In the genomic region with DNA sequence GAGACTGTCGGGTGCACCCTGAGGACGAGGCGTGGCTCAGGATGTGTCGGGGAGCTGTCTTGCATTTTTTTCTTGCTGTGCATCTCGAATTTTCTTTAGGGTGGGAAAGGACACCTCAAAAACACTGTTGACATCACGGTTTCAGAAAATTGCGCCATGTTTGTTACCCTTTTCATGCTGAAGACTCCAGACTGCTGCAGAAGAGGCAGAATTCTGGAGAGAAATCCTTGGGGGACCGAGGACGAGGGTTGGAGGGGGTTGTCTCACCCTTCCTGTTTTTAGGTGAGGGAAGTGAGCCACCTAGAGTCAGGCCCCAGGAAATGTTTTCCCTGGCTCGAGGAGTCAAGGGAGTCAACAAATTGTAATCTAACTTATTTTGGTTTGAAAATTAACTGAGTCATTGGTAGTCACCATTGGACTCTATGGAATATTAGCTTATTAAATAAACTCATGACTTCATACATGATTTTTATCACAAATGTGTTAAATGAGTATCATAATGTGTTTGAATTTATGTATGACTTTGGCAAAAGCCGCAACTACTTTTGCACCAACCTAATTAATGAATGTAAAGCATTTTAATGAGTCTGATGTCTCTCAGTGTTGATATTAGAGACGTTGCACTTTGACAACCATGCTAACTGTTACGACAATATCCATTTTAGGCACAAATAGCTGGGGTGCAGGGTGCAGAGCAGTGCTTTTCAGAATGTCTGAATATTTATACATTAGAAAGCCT, we compare ENCODE assay signal across 1 cellular context.
TF ChIP-seq lines count a peak whose summit lies in the region.

No MANE protein-coding gene starts in this region.

TF ChIP-seq in HEK293, 187 proteins besides CTCF, POLR2A, EP300 and RAD21 (continued from another document and continues in another):
- TF ChIP-seq, protein P1, sequence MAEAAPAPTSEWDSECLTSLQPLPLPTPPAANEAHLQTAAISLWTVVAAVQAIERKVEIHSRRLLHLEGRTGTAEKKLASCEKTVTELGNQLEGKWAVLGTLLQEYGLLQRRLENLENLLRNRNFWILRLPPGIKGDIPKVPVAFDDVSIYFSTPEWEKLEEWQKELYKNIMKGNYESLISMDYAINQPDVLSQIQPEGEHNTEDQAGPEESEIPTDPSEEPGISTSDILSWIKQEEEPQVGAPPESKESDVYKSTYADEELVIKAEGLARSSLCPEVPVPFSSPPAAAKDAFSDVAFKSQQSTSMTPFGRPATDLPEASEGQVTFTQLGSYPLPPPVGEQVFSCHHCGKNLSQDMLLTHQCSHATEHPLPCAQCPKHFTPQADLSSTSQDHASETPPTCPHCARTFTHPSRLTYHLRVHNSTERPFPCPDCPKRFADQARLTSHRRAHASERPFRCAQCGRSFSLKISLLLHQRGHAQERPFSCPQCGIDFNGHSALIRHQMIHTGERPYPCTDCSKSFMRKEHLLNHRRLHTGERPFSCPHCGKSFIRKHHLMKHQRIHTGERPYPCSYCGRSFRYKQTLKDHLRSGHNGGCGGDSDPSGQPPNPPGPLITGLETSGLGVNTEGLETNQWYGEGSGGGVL (tag by site-specific recombination; IDR thresholded peaks at IDR 0.05): peak; percentile 43; the same call in 1 of the 2 replicates
- TF ChIP-seq, protein P2, sequence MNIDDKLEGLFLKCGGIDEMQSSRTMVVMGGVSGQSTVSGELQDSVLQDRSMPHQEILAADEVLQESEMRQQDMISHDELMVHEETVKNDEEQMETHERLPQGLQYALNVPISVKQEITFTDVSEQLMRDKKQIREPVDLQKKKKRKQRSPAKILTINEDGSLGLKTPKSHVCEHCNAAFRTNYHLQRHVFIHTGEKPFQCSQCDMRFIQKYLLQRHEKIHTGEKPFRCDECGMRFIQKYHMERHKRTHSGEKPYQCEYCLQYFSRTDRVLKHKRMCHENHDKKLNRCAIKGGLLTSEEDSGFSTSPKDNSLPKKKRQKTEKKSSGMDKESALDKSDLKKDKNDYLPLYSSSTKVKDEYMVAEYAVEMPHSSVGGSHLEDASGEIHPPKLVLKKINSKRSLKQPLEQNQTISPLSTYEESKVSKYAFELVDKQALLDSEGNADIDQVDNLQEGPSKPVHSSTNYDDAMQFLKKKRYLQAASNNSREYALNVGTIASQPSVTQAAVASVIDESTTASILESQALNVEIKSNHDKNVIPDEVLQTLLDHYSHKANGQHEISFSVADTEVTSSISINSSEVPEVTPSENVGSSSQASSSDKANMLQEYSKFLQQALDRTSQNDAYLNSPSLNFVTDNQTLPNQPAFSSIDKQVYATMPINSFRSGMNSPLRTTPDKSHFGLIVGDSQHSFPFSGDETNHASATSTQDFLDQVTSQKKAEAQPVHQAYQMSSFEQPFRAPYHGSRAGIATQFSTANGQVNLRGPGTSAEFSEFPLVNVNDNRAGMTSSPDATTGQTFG (tag by site-specific recombination; IDR thresholded peaks at IDR 0.05; ENCODE audit: borderline replicate concordance): no peak
- TF ChIP-seq EGR2 (tag by site-specific recombination; IDR thresholded peaks at IDR 0.05; ENCODE audit: low read depth): no peak
- peak; percentile 14; the same call in 1 of the 2 replicates for TF ChIP-seq ZEB2 (tag by site-specific recombination; IDR thresholded peaks at IDR 0.05)
- TF ChIP-seq ZNF792 (tag by site-specific recombination; IDR thresholded peaks at IDR 0.05): no peak
- no peak for TF ChIP-seq ZNF514 (tag by site-specific recombination; IDR thresholded peaks at IDR 0.05)
- TF ChIP-seq, protein P3, sequence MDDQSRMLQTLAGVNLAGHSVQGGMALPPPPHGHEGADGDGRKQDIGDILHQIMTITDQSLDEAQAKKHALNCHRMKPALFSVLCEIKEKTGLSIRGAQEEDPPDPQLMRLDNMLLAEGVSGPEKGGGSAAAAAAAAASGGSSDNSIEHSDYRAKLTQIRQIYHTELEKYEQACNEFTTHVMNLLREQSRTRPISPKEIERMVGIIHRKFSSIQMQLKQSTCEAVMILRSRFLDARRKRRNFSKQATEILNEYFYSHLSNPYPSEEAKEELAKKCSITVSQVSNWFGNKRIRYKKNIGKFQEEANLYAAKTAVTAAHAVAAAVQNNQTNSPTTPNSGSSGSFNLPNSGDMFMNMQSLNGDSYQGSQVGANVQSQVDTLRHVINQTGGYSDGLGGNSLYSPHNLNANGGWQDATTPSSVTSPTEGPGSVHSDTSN (CRISPR knock-in tag; IDR thresholded peaks at IDR 0.05): no peak
- no peak for TF ChIP-seq ZNF354C (tag by site-specific recombination; IDR thresholded peaks at IDR 0.05; ENCODE audit: borderline replicate concordance, low read depth)
- TF ChIP-seq, protein P4, sequence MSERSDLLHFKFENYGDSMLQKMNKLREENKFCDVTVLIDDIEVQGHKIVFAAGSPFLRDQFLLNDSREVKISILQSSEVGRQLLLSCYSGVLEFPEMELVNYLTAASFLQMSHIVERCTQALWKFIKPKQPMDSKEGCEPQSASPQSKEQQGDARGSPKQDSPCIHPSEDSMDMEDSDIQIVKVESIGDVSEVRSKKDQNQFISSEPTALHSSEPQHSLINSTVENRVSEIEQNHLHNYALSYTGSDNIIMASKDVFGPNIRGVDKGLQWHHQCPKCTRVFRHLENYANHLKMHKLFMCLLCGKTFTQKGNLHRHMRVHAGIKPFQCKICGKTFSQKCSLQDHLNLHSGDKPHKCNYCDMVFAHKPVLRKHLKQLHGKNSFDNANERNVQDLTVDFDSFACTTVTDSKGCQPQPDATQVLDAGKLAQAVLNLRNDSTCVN (tag by site-specific recombination; optimal IDR thresholded peaks at IDR 0.05): no peak
- no peak for TF ChIP-seq ZNF521 (tag by site-specific recombination; IDR thresholded peaks at IDR 0.05)
- no peak for TF ChIP-seq OVOL3 (tag by site-specific recombination; IDR thresholded peaks at IDR 0.05)
- no peak for TF ChIP-seq ZNF623 (tag by site-specific recombination; IDR thresholded peaks at IDR 0.05)
- no peak for TF ChIP-seq ZNF629 (tag by site-specific recombination; IDR thresholded peaks at IDR 0.05)
- no peak for TF ChIP-seq ZNF664 (tag by site-specific recombination; IDR thresholded peaks at IDR 0.05)
- TF ChIP-seq, protein P5, sequence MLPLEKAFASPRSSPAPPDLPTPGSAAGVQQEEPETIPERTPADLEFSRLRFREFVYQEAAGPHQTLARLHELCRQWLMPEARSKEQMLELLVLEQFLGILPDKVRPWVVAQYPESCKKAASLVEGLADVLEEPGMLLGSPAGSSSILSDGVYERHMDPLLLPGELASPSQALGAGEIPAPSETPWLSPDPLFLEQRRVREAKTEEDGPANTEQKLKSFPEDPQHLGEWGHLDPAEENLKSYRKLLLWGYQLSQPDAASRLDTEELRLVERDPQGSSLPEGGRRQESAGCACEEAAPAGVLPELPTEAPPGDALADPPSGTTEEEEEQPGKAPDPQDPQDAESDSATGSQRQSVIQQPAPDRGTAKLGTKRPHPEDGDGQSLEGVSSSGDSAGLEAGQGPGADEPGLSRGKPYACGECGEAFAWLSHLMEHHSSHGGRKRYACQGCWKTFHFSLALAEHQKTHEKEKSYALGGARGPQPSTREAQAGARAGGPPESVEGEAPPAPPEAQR (tag by site-specific recombination; IDR thresholded peaks at IDR 0.05): no peak
- TF ChIP-seq IKZF3 (tag by site-specific recombination; IDR thresholded peaks at IDR 0.05): peak; percentile 56; the same call in 1 of the 2 replicates
- no peak for TF ChIP-seq ZSCAN23 (tag by site-specific recombination; IDR thresholded peaks at IDR 0.05)
- TF ChIP-seq SP7 (tag by site-specific recombination; IDR thresholded peaks at IDR 0.05): peak; percentile 17; the same call in 1 of the 2 replicates
- TF ChIP-seq, protein P6, sequence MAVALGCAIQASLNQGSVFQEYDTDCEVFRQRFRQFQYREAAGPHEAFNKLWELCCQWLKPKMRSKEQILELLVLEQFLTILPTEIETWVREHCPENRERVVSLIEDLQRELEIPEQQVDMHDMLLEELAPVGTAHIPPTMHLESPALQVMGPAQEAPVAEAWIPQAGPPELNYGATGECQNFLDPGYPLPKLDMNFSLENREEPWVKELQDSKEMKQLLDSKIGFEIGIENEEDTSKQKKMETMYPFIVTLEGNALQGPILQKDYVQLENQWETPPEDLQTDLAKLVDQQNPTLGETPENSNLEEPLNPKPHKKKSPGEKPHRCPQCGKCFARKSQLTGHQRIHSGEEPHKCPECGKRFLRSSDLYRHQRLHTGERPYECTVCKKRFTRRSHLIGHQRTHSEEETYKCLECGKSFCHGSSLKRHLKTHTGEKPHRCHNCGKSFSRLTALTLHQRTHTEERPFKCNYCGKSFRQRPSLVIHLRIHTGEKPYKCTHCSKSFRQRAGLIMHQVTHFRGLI (tag by site-specific recombination; IDR thresholded peaks at IDR 0.05): no peak; the same call in 1 of the 2 replicates
- TF ChIP-seq ZNF155 (tag by site-specific recombination; IDR thresholded peaks at IDR 0.05): no peak
- TF ChIP-seq ZNF121 (tag by site-specific recombination; IDR thresholded peaks at IDR 0.05): peak; percentile 12; the same call in 1 of the 2 replicates
- peak; percentile 25; the same call in 1 of the 2 replicates for TF ChIP-seq ZNF501 (tag by site-specific recombination; IDR thresholded peaks at IDR 0.05)
- no peak for TF ChIP-seq ZBTB21 (tag by site-specific recombination; IDR thresholded peaks at IDR 0.05)
- TF ChIP-seq ZNF776 (tag by site-specific recombination; IDR thresholded peaks at IDR 0.05; ENCODE audit: borderline replicate concordance): no peak
- TF ChIP-seq ZNF837 (tag by site-specific recombination; IDR thresholded peaks at IDR 0.05): no peak
- no peak for TF ChIP-seq ZNF670 (tag by site-specific recombination; IDR thresholded peaks at IDR 0.05; ENCODE audit: low read depth)
- no peak for TF ChIP-seq PRDM1 (tag by site-specific recombination; IDR thresholded peaks at IDR 0.05)
- TF ChIP-seq ZFP69B (tag by site-specific recombination; IDR thresholded peaks at IDR 0.05): no peak; the same call in 1 of the 2 replicates
- TF ChIP-seq, protein P7, sequence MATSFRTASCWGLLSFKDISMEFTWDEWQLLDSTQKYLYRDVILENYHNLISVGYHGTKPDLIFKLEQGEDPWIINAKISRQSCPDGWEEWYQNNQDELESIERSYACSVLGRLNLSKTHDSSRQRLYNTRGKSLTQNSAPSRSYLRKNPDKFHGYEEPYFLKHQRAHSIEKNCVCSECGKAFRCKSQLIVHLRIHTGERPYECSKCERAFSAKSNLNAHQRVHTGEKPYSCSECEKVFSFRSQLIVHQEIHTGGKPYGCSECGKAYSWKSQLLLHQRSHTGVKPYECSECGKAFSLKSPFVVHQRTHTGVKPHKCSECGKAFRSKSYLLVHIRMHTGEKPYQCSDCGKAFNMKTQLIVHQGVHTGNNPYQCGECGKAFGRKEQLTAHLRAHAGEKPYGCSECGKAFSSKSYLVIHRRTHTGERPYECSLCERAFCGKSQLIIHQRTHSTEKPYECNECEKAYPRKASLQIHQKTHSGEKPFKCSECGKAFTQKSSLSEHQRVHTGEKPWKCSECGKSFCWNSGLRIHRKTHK (tag by site-specific recombination; IDR thresholded peaks at IDR 0.05): no peak
- TF ChIP-seq ZFP37 (tag by site-specific recombination; IDR thresholded peaks at IDR 0.05): peak; percentile 50
- TF ChIP-seq, protein P8, sequence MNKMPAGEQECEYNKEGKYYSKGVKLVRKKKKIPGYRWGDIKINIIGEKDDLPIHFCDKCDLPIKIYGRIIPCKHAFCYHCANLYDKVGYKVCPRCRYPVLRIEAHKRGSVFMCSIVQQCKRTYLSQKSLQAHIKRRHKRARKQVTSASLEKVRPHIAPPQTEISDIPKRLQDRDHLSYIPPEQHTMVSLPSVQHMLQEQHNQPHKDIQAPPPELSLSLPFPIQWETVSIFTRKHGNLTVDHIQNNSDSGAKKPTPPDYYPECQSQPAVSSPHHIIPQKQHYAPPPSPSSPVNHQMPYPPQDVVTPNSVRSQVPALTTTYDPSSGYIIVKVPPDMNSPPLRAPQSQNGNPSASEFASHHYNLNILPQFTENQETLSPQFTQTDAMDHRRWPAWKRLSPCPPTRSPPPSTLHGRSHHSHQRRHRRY (tag by site-specific recombination; IDR thresholded peaks at IDR 0.05): no peak
- TF ChIP-seq ZNF791 (tag by site-specific recombination; IDR thresholded peaks at IDR 0.05): no peak
- TF ChIP-seq TCF7L2 (IDR thresholded peaks at IDR 0.05; ENCODE audit: borderline replicate concordance, low read depth, low read length): no peak
- TF ChIP-seq ZNF2 (tag by site-specific recombination; IDR thresholded peaks at IDR 0.05): peak; percentile 60; the same call in 1 of the 2 replicates
- no peak for TF ChIP-seq YY1 (tag by site-specific recombination; IDR thresholded peaks at IDR 0.05)
- TF ChIP-seq ZNF558 (tag by site-specific recombination; IDR thresholded peaks at IDR 0.05): no peak
- TF ChIP-seq ZNF600 (tag by site-specific recombination; IDR thresholded peaks at IDR 0.05): no peak; the same call in 1 of the 2 replicates
- 0 out of 2 replicates have a peak, but pooled peaks have one; percentile 62 for TF ChIP-seq ZNF561 (tag by site-specific recombination; IDR thresholded peaks at IDR 0.05; ENCODE audit: borderline replicate concordance)
- no peak for TF ChIP-seq KLF7 (tag by site-specific recombination; IDR thresholded peaks at IDR 0.05; ENCODE audit: borderline replicate concordance)
- TF ChIP-seq HOXD13 (CRISPR knock-in tag; IDR thresholded peaks at IDR 0.05; ENCODE audit: borderline replicate concordance): no peak
- TF ChIP-seq ZNF311 (tag by site-specific recombination; IDR thresholded peaks at IDR 0.05; ENCODE audit: borderline replicate concordance): no peak
- no peak for TF ChIP-seq ZNF248 (tag by site-specific recombination; IDR thresholded peaks at IDR 0.05)
- TF ChIP-seq ZNF184 (tag by site-specific recombination; IDR thresholded peaks at IDR 0.05): 0 out of 2 replicates have a peak, but pooled peaks have one; percentile 26
- TF ChIP-seq, protein P9, sequence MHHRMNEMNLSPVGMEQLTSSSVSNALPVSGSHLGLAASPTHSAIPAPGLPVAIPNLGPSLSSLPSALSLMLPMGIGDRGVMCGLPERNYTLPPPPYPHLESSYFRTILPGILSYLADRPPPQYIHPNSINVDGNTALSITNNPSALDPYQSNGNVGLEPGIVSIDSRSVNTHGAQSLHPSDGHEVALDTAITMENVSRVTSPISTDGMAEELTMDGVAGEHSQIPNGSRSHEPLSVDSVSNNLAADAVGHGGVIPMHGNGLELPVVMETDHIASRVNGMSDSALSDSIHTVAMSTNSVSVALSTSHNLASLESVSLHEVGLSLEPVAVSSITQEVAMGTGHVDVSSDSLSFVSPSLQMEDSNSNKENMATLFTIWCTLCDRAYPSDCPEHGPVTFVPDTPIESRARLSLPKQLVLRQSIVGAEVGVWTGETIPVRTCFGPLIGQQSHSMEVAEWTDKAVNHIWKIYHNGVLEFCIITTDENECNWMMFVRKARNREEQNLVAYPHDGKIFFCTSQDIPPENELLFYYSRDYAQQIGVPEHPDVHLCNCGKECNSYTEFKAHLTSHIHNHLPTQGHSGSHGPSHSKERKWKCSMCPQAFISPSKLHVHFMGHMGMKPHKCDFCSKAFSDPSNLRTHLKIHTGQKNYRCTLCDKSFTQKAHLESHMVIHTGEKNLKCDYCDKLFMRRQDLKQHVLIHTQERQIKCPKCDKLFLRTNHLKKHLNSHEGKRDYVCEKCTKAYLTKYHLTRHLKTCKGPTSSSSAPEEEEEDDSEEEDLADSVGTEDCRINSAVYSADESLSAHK (tag by site-specific recombination; IDR thresholded peaks at IDR 0.05): no peak
- peak; percentile 79 for TF ChIP-seq ZNF654 (tag by site-specific recombination; IDR thresholded peaks at IDR 0.05; ENCODE audit: low read depth)
- no peak for TF ChIP-seq ZNF658 (tag by site-specific recombination; IDR thresholded peaks at IDR 0.05)
- TF ChIP-seq ZNF785 (tag by site-specific recombination; IDR thresholded peaks at IDR 0.05): no peak
